10 cellular contexts compared by ENCODE assay signal in the genomic region with DNA sequence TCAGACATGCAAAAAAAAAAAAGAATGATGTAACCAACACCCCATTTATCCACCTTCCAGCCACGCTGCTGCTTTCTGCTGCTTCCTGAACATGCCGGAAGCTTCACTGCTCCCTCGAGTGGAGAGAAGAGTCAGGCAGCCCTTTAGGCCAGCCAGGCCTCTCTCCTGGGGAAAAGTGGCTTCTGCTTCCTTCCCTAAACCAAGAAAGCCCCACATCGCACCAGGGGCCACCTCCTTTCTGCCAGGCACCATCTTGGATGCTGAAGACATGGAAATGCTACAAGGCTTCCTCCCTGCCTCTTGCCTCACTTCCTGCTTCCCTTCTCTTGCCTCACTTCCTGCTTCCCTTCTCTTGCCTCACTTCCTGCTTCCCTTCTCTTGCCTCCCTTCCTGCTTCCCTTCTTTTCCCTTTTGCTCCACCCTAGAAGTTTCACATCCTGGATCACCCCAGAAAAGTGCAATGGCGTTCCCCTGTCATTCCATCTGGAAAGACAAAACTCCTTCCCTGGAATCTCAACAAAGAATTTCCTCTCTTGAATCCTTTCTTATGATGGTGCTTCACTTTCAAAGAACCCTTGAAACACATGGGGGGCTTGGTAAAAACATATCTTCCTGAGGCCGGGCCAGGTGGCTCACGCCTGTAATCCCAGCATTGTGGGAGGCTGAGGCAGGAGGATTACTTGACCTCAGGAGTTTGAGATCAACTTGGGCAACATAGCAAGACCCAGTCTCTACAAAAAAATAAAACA. TPM values are rescaled to one million over a fixed set of nuclear protein-coding genes. Genes with fewer than 3 reads are reported as not detected.
DNase-seq lines count a peak whose midpoint lies in the region; ATAC-seq and TF ChIP-seq lines count a peak whose summit lies in the region.
"Had no signal": no experiment of that assay in that cellular context is flagged by ENCODE, and none has a peak within 500 bp of the region (broad histone marks: within the 10 kb centered on the region; RNA-seq: fewer than 3 reads in every experiment).

No MANE protein-coding gene starts in this region.

- dilution Hi-C loops in mammary epithelial cell (cut with HindIII; ENCODE audit: low sequenced_read_pairs) = no loop called here

- H3K27me3 ChIP-seq in mammary epithelial cell (ENCODE audit: insufficient read depth, low read length) = no peaks in the 10 kb centered on the region
- H3K27me3 ChIP-seq in breast epithelium = no peaks in the 10 kb centered on the region
- H3K27me3 ChIP-seq in OCI-LY1 (ENCODE audit: insufficient read depth, low read length) = peaks cover 7% of the 10 kb centered on the region; the same call in 1 of the 2 replicates

- H3K9ac ChIP-seq in mammary epithelial cell (ENCODE audit: insufficient read depth, low read length) (no peak overlapping the region), OCI-LY1 (ENCODE audit: low read length) (no peak overlapping the region)

- H3K36me3 ChIP-seq in mammary epithelial cell (ENCODE audit: insufficient read depth, low read length) (no peaks in the 10 kb centered on the region), breast epithelium (no peaks in the 10 kb centered on the region), OCI-LY1 (ENCODE audit: insufficient read depth, low read length) (no peaks in the 10 kb centered on the region; the same call in 1 of the 2 replicates)
- H3K36me3 ChIP-seq: left lung had no signal

- H3K27me3 Mint-ChIP-seq in chondrocyte (ENCODE audit: low read depth) = peaks cover 10% of the 10 kb centered on the region
- H3K27me3 Mint-ChIP-seq in stimulated activated memory B cell treated with anti-CD40 and anti-IgM and Interleukin-4, amounts not matched to agents 10 μg/mL and 1 μg/mL and 100 μg/mL, for 72 hours = peaks cover 13% of the 10 kb centered on the region

- no peaks in the 10 kb centered on the region for H3F3A ChIP-seq in OCI-LY1 (ENCODE audit: insufficient read depth, low read length)

- intact Hi-C loops in mammary epithelial cell (cut with micrococcal nuclease) (no loop called here), breast epithelium (cut with DNase I; ENCODE audit: low total_unique reads) (no loop called here)

- H3K9me3 ChIP-seq in mammary epithelial cell (replicated peaks; ENCODE audit: insufficient read depth, low read length) (no peaks in the 10 kb centered on the region), breast epithelium (peaks cover 0 to 5% of the 10 kb centered on the region in 2 donors), OCI-LY1 (ENCODE audit: low read length) (peaks cover 6% of the 10 kb centered on the region; the same call in 1 of the 2 replicates)

- H2AFZ ChIP-seq in mammary epithelial cell (ENCODE audit: low read depth, low read length) (peak overlapping the region; percentile 36), OCI-LY1 (ENCODE audit: low read length) (0 out of 2 replicates have a peak overlapping the region, but pooled peaks have one; percentile 56)

- no peak overlapping the region for H3K4me3 ChIP-seq in mammary epithelial cell (replicated peaks in 1 of 3; ENCODE audit: insufficient read depth in 1 of 3, low read depth in 2 of 3, low read length in 3 of 3)
- H3K4me3 ChIP-seq in breast epithelium = no peak overlapping the region
- no peak overlapping the region for H3K4me3 ChIP-seq in OCI-LY1 (ENCODE audit: low read depth, low read length, poor library complexity, severe bottlenecking)
- H3K4me3 ChIP-seq in foreskin fibroblast (ENCODE audit: low read depth in 1 of 2, low read length in 2 of 2) = no peak overlapping the region
- H3K4me3 ChIP-seq: left lung had no signal

- DNase-seq in mammary epithelial cell (no peak), breast epithelium (ENCODE audit: low spot score in 2 of 2) (no peak), chondrocyte (ENCODE audit: low spot score) (peak; percentile 41), foreskin fibroblast (no peak)
- DNase-seq: left lung had no signal

- no peak overlapping the region for H3K4me3 Mint-ChIP-seq in chondrocyte (ENCODE audit: unreplicated experiment)
- no peak overlapping the region for H3K4me3 Mint-ChIP-seq in stimulated activated memory B cell treated with anti-CD40 and anti-IgM and Interleukin-4, amounts not matched to agents 10 μg/mL and 1 μg/mL and 100 μg/mL, for 72 hours
- H3K4me3 Mint-ChIP-seq: neural crest cell had no signal

- H3K27ac ChIP-seq in mammary epithelial cell (ENCODE audit: insufficient read depth, low read depth, low read length) (no peak overlapping the region), breast epithelium (no peak overlapping the region), OCI-LY1 (ENCODE audit: low read depth, low read length, poor library complexity, severe bottlenecking) (no peak overlapping the region)
- H3K27ac ChIP-seq: left lung had no signal

- BruUV-seq in mammary epithelial cell (replicated peaks; lab: Mats Ljungman, UMichigan) = no TSS peak

- H3K4me1 Mint-ChIP-seq in chondrocyte (ENCODE audit: low read depth) = no peaks in the 10 kb centered on the region
- H3K4me1 Mint-ChIP-seq in stimulated activated memory B cell treated with anti-CD40 and anti-IgM and Interleukin-4, amounts not matched to agents 10 μg/mL and 1 μg/mL and 100 μg/mL, for 72 hours = peaks cover 62% of the 10 kb centered on the region

- TF ChIP-seq POLR2A in breast epithelium (IDR thresholded peaks at IDR 0.05) = no peak

- H4K20me1 ChIP-seq in mammary epithelial cell (ENCODE audit: insufficient read depth, low read length) (no peaks in the 10 kb centered on the region), OCI-LY1 (ENCODE audit: insufficient read depth, low read length) (no peaks in the 10 kb centered on the region)

- TF ChIP-seq CTCF in mammary epithelial cell (conservative IDR thresholded peaks at IDR 0.05 in 1 of 2, IDR thresholded peaks at IDR 0.05 in 1 of 2; ENCODE audit: extremely low read depth in 1 of 2, insufficient read depth in 1 of 2, low read depth in 1 of 2, low read length in 2 of 2) (no peak), breast epithelium (IDR thresholded peaks at IDR 0.05) (no peak), OCI-LY1 (IDR thresholded peaks at IDR 0.05; ENCODE audit: low read length) (no peak), chondrocyte (IDR thresholded peaks at IDR 0.05) (no peak), foreskin fibroblast (IDR thresholded peaks at IDR 0.05; ENCODE audit: low read depth, low read length) (no peak)

- WGBS in mammary epithelial cell (ENCODE audit: low coverage, missing lambda C conversion rate) = 94% methylated on average over 5 of the region's 7 CpGs

- in situ Hi-C loops in mammary epithelial cell (cut with MboI; ENCODE audit: low sequenced_read_pairs in 2 of 2) = no loop called here

- CTCF ChIA-PET in mammary epithelial cell (lab: Charles Lee; ENCODE audit: low non-redundant PET) = no interaction called here

- H3K79me2 ChIP-seq in mammary epithelial cell (ENCODE audit: insufficient read depth, low read length) (no peaks in the 10 kb centered on the region), OCI-LY1 (ENCODE audit: insufficient read depth, low read length) (no peaks in the 10 kb centered on the region)

- no peak overlapping the region for H3K4me2 ChIP-seq in mammary epithelial cell (ENCODE audit: insufficient read depth, low read depth, low read length)
- no peak overlapping the region for H3K4me2 ChIP-seq in OCI-LY1 (ENCODE audit: low read length)

- peaks cover 10% of the 10 kb centered on the region for H3K36me3 Mint-ChIP-seq in chondrocyte (ENCODE audit: low read depth)
- peaks cover 29% of the 10 kb centered on the region for H3K36me3 Mint-ChIP-seq in stimulated activated memory B cell treated with anti-CD40 and anti-IgM and Interleukin-4, amounts not matched to agents 10 μg/mL and 1 μg/mL and 100 μg/mL, for 72 hours

- H3K27ac Mint-ChIP-seq in chondrocyte (ENCODE audit: unreplicated experiment) = no peak overlapping the region
- H3K27ac Mint-ChIP-seq in stimulated activated memory B cell treated with anti-CD40 and anti-IgM and Interleukin-4, amounts not matched to agents 10 μg/mL and 1 μg/mL and 100 μg/mL, for 72 hours = peak overlapping the region; percentile 79

- H3K9me2 ChIP-seq in OCI-LY1 (ENCODE audit: low read depth, low read length) = no peaks in the 10 kb centered on the region

- peaks cover 25% of the 10 kb centered on the region for H3K9me3 Mint-ChIP-seq in chondrocyte (ENCODE audit: low read depth)
- H3K9me3 Mint-ChIP-seq in stimulated activated memory B cell treated with anti-CD40 and anti-IgM and Interleukin-4, amounts not matched to agents 10 μg/mL and 1 μg/mL and 100 μg/mL, for 72 hours = peaks cover 14% of the 10 kb centered on the region

- H3K4me1 ChIP-seq in mammary epithelial cell (ENCODE audit: insufficient read depth, low read length) = no peaks in the 10 kb centered on the region
- no peaks in the 10 kb centered on the region for H3K4me1 ChIP-seq in breast epithelium
- no peaks in the 10 kb centered on the region for H3K4me1 ChIP-seq in OCI-LY1 (ENCODE audit: insufficient read depth, low read length, severe bottlenecking)
- H3K4me1 ChIP-seq: left lung had no signal

- no peak for ATAC-seq in stimulated activated memory B cell treated with anti-CD40 and anti-IgM and Interleukin-4, amounts not matched to agents 10 μg/mL and 1 μg/mL and 100 μg/mL, for 72 hours
- ATAC-seq in HG02588 (IDR thresholded peaks at IDR 0.05; ENCODE audit: unreplicated experiment) = no peak
- ATAC-seq in HG03025 (IDR thresholded peaks at IDR 0.05; ENCODE audit: low FRiP score, unreplicated experiment) = no peak
- ATAC-seq: left lung had no signal

RNA-seq across cellular contexts. Expression of a gene that starts 18.7 kb away (rescaled TPM):
- not detected for total RNA-seq in mammary epithelial cell
- 0.08 TPM for polyA plus RNA-seq in mammary epithelial cell
- not detected for polyA minus RNA-seq in mammary epithelial cell
- total RNA-seq in breast epithelium = 1 to 10 TPM in 2 of 3 donors, under 1 TPM in 1; 0.88 to 2.3 (median 1.6) TPM
- not detected in 3 replicates for total RNA-seq in chondrocyte
- total RNA-seq: neural crest cell had no signal
